1 cellular context compared by ENCODE assay signal in genomic region chr2:218406209-218406948, GRCh38.
A peak's percentile ranks its signal among the peaks of the same experiment; 100 is the strongest.
TF ChIP-seq lines count a peak whose summit lies in the region.

No MANE protein-coding gene starts in this region.

TF ChIP-seq in H1, 55 proteins besides CTCF, POLR2A, EP300 and RAD21:
- TF ChIP-seq ATF3 (IDR thresholded peaks at IDR 0.05; ENCODE audit: insufficient read depth, low read depth, low read length) (no peak), SRF (IDR thresholded peaks at IDR 0.05; ENCODE audit: low read depth, low read length) (no peak), YY1 (IDR thresholded peaks at IDR 0.05; ENCODE audit: low read depth, low read length) (peak; percentile 59; the same call in 1 of the 2 replicates), USF2 (IDR thresholded peaks at IDR 0.05; ENCODE audit: low read length) (no peak), NRF1 (IDR thresholded peaks at IDR 0.05; ENCODE audit: low read depth, low read length) (no peak), FOSL1 (IDR thresholded peaks at IDR 0.05; ENCODE audit: insufficient read depth, low read depth, low read length) (no peak), BACH1 (IDR thresholded peaks at IDR 0.05; ENCODE audit: low read length) (peak; percentile 7; the same call in 1 of the 2 replicates), EGR1 (IDR thresholded peaks at IDR 0.05; ENCODE audit: borderline replicate concordance, low read depth, low read length) (peak; percentile 77), TEAD4 (IDR thresholded peaks at IDR 0.05; ENCODE audit: low read depth, low read length) (peak; percentile 91), CBX5 (IDR thresholded peaks at IDR 0.05; ENCODE audit: low read depth, low read length) (no peak), SP1 (IDR thresholded peaks at IDR 0.05; ENCODE audit: low read depth, low read length) (no peak), ZNF274 (IDR thresholded peaks at IDR 0.05; ENCODE audit: borderline replicate concordance, extremely low read depth, low read length) (no peak), E2F6 (IDR thresholded peaks at IDR 0.05) (peak; percentile 11; the same call in 1 of the 2 replicates), SP4 (IDR thresholded peaks at IDR 0.05; ENCODE audit: low read length) (peak; percentile 21; the same call in 1 of the 2 replicates), ASH2L (IDR thresholded peaks at IDR 0.05; ENCODE audit: low read length) (peak; percentile 8), SUZ12 (IDR thresholded peaks at IDR 0.05; ENCODE audit: low read length) (no peak), EZH2 (IDR thresholded peaks at IDR 0.05; ENCODE audit: low read depth, low read length, severe bottlenecking) (no peak), TAF1 (IDR thresholded peaks at IDR 0.05; ENCODE audit: low read depth, low read length) (peak; percentile 15; the same call in 1 of the 2 replicates), CHD2 (IDR thresholded peaks at IDR 0.05; ENCODE audit: low read length) (peak; percentile 54; the same call in 1 of the 2 replicates), CBX8 (IDR thresholded peaks at IDR 0.05; ENCODE audit: borderline replicate concordance, low read depth, low read length) (no peak), CREB1 (IDR thresholded peaks at IDR 0.05) (peak; percentile 34; the same call in 1 of the 2 replicates), KDM4A (IDR thresholded peaks at IDR 0.05; ENCODE audit: low read depth, low read length, severe bottlenecking) (peak; percentile 43), GTF2F1 (IDR thresholded peaks at IDR 0.05; ENCODE audit: borderline replicate concordance, low read depth, low read length) (no peak), CHD1 (IDR thresholded peaks at IDR 0.05; ENCODE audit: low read depth, low read length) (no peak), SIN3A (conservative IDR thresholded peaks at IDR 0.05 in 1 of 2, IDR thresholded peaks at IDR 0.05 in 1 of 2; ENCODE audit: low read depth in 1 of 2, low read length in 2 of 2) (0 out of 4 replicates have a peak, but pooled peaks of 1 of the 2 experiments have one; percentile 25), CTBP2 (IDR thresholded peaks at IDR 0.05; ENCODE audit: borderline replicate concordance, insufficient read depth, insufficient read length, low read length) (peak; percentile 71)
